ENCODE assay signal across 27 cellular contexts in the genomic region with DNA sequence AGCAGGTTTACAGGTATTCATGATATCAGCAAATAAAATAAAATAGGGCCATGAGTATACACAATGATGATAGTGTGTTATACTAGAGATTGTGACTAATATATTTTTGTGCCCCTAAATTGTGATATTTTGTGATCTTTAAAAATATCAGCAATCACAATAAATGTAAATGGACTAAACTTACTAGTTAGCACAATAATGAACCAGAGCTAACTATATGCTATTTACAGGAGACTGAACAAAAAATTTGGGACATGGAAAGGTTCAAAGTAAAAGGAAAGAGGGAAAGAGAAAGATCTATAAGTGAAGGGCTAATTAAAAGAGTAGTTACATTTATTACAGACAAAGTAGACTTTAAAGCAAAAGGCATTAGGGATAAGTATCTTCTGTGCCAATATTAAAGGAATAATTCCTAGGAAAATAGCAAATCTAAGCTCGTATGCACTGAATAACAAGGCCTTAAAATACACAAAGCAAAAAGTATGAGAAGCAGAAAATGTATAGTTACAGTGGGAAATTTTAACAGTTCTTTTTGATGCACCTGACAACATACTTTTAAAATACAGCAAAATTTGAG.
"Had no signal": no experiment of that assay in that cellular context is flagged by ENCODE, and none has a peak within 500 bp of the region (broad histone marks: within the 10 kb centered on the region; RNA-seq: fewer than 3 reads in every experiment).

No MANE protein-coding gene starts in this region.

- H2AFZ ChIP-seq: neural progenitor cell, parathyroid adenoma had no signal

- H3K27me3 Mint-ChIP-seq: progenitor cell of endocrine pancreas; stimulated activated naive B cell treated with anti-CD40 and anti-IgM and Interleukin-4, amounts not matched to agents 10 μg/mL and 1 μg/mL and 100 μg/mL, for 72 hours had no signal

- H3K4me1 ChIP-seq: right lobe of liver had no signal

- H3K9ac ChIP-seq: neural progenitor cell, parathyroid adenoma had no signal

- H3K4me3 ChIP-seq: neural progenitor cell, ovary, psoas muscle, right lobe of liver, sigmoid colon, stomach, thoracic aorta, thyroid gland, tibial nerve, upper lobe of left lung, vagina had no signal

- H3K27me3 ChIP-seq: ovary, right lobe of liver, sigmoid colon, stomach, thyroid gland, tibial nerve, upper lobe of left lung, vagina had no signal

- H3K4me1 Mint-ChIP-seq: nephron had no signal

- H3K27ac Mint-ChIP-seq: nephron; neural progenitor cell; progenitor cell of endocrine pancreas; stimulated activated effector memory CD8-positive, alpha-beta T cell treated with anti-CD3 and anti-CD28 coated beads, Interleukin-12 subunit alpha, Interleukin-12 subunit beta, amount 100 ng/mL, for 72 hours; stimulated activated naive B cell treated with anti-CD40 and anti-IgM and Interleukin-4, amounts not matched to agents 10 μg/mL and 1 μg/mL and 100 μg/mL, for 72 hours; stimulated activated naive CD8-positive, alpha-beta T cell treated with anti-CD3 and anti-CD28 coated beads, Interleukin-15, Interleukin-2, amounts not matched to agents 100 ng/mL and 50 ng/mL, for 24 hours had no signal

- H3K79me2 ChIP-seq: parathyroid adenoma had no signal

- H3K36me3 ChIP-seq: ovary, right lobe of liver, sigmoid colon, stomach, thoracic aorta, thyroid gland, tibial nerve, upper lobe of left lung, vagina had no signal

- H3K9me3 ChIP-seq: ovary, right lobe of liver, stomach, thoracic aorta, thyroid gland, vagina had no signal

- DNase-seq: occipital lobe; ovary; posterior cingulate gyrus; psoas muscle; right cardiac atrium; right lobe of liver; sigmoid colon; small intestine; stimulated activated CD4-positive, alpha-beta T cell treated with anti-CD3 and anti-CD28 coated beads, Interleukin-15, amount 100 ng/mL, for 24 hours; stimulated activated CD4-positive, alpha-beta T cell treated with anti-CD3 and anti-CD28 coated beads, Interleukin-2, amount 100 ng/mL, for 24 hours; stimulated activated CD4-positive, alpha-beta T cell treated with anti-CD3 and anti-CD28 coated beads, Interleukin-2, amount 100 ng/mL, for 48 hours; stimulated activated CD4-positive, alpha-beta T cell treated with anti-CD3 and anti-CD28 coated beads, Interleukin-4, amount 100 ng/mL, for 24 hours; stimulated activated naive B cell treated with anti-CD40 and anti-IgM and Interleukin-4, amounts not matched to agents 10 μg/mL and 1 μg/mL and 100 μg/mL, for 72 hours; stimulated activated naive CD4-positive, alpha-beta T cell treated with Interleukin-2 at 50 U/mL for 16 hours; stomach; thyroid gland; trophoblast cell; upper lobe of left lung had no signal

- H3K4me3 Mint-ChIP-seq: nephron; neural progenitor cell; stimulated activated effector memory CD8-positive, alpha-beta T cell treated with anti-CD3 and anti-CD28 coated beads, Interleukin-12 subunit alpha, Interleukin-12 subunit beta, amount 100 ng/mL, for 72 hours; stimulated activated naive B cell treated with anti-CD40 and anti-IgM and Interleukin-4, amounts not matched to agents 10 μg/mL and 1 μg/mL and 100 μg/mL, for 72 hours; stimulated activated naive CD8-positive, alpha-beta T cell treated with anti-CD3 and anti-CD28 coated beads, Interleukin-15, Interleukin-2, amounts not matched to agents 100 ng/mL and 50 ng/mL, for 24 hours had no signal

- H3K27ac ChIP-seq: neural progenitor cell, ovary, parathyroid adenoma, psoas muscle, right lobe of liver, sigmoid colon, stomach, thoracic aorta, thyroid gland, tibial nerve, upper lobe of left lung, vagina had no signal

- ATAC-seq: psoas muscle; right cardiac atrium; right lobe of liver; stimulated activated effector memory CD8-positive, alpha-beta T cell treated with anti-CD3 and anti-CD28 coated beads, Interleukin-12 subunit alpha, Interleukin-12 subunit beta, amount 100 ng/mL, for 72 hours; stimulated activated naive B cell treated with anti-CD40 and anti-IgM and Interleukin-4, amounts not matched to agents 10 μg/mL and 1 μg/mL and 100 μg/mL, for 72 hours had no signal

- H3K4me2 ChIP-seq: neural progenitor cell had no signal
